ENCODE assay signal across 8 cellular contexts in the genomic region with DNA sequence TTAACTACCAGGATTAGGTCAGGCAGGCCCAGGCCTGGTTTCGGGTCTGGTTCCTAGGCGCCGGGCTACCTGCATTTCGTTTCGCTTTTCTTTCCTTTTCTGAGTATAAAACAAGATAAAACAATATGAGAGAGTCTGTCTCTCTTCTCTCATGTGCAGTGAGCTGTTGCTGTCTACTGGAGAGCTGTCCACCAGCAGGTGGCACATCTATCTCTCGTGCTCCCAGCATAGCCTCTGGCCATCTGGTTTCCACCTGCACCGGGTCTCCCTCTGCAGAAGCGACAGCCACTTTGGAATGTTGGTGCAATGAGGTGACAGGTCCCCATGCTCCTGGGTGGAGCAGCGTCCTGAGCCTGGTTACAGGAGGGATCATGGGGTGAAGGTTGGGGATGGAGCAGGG. TPM values are rescaled to one million over a fixed set of nuclear protein-coding genes. Genes with fewer than 3 reads are reported as not detected.
DNase-seq lines count a peak whose midpoint lies in the region; ATAC-seq, FAIRE-seq and TF ChIP-seq lines count a peak whose summit lies in the region.

No MANE protein-coding gene starts in this region.

- no peaks in the 10 kb centered on the region for H3K9me2 ChIP-seq in OCI-LY1 (ENCODE audit: low read depth, low read length)

- CTCF ChIA-PET in CD4-positive, alpha-beta T cell (lab: Charles Lee) = interaction anchor here (0.7 kb wide), 1 partner anchor 264 kb away, joined by 3 read pairs; no protein-coding TSS in a partner anchor

- H3K4me3 Mint-ChIP-seq in CD4-positive, alpha-beta T cell = peak overlapping the region; percentile 82
- H3K4me3 Mint-ChIP-seq in activated naive CD8-positive, alpha-beta T cell treated with anti-CD3 and anti-CD28 coated beads, Interleukin-2, amount 50 U/mL, for 24 hours = peak overlapping the region; percentile 44

- no peak for TF ChIP-seq EP300 in sigmoid colon (IDR thresholded peaks at IDR 0.05)

- H3K27me3 Mint-ChIP-seq in CD4-positive, alpha-beta T cell = peaks cover 8% of the 10 kb centered on the region
- H3K27me3 Mint-ChIP-seq in activated naive CD8-positive, alpha-beta T cell treated with anti-CD3 and anti-CD28 coated beads, Interleukin-2, amount 50 U/mL, for 24 hours = peaks cover 4% of the 10 kb centered on the region

- H4K20me1 ChIP-seq in OCI-LY1 (ENCODE audit: insufficient read depth, low read length) = no peaks in the 10 kb centered on the region

- no peak for TF ChIP-seq POLR2A in H54 (IDR thresholded peaks at IDR 0.05; ENCODE audit: low read depth, low read length)
- TF ChIP-seq POLR2A in sigmoid colon (IDR thresholded peaks at IDR 0.05) = no peak

- POLR2A ChIA-PET in CD4-positive, alpha-beta T cell (lab: Charles Lee) = no interaction called here

- peaks cover 16% of the 10 kb centered on the region for H3K4me1 Mint-ChIP-seq in CD4-positive, alpha-beta T cell (ENCODE audit: low read depth)
- H3K4me1 Mint-ChIP-seq in activated naive CD8-positive, alpha-beta T cell treated with anti-CD3 and anti-CD28 coated beads, Interleukin-2, amount 50 U/mL, for 24 hours = peaks cover 13% of the 10 kb centered on the region

- ATAC-seq in CD4-positive, alpha-beta T cell (ENCODE audit: poor library complexity) = peak; percentile 74
- peak; percentile 72 for ATAC-seq in activated naive CD8-positive, alpha-beta T cell treated with anti-CD3 and anti-CD28 coated beads, Interleukin-2, amount 50 U/mL, for 24 hours
- peak; percentile 96 for ATAC-seq in left ventricle myocardium superior
- ATAC-seq in GM18861 (IDR thresholded peaks at IDR 0.05; ENCODE audit: unreplicated experiment) = no peak

- intact Hi-C loops in CD4-positive, alpha-beta T cell (cut with DNase I, micrococcal nuclease) = no loop called here
- intact Hi-C loops in left ventricle myocardium superior (cut with micrococcal nuclease) = no loop called here
- intact Hi-C loops in sigmoid colon (cut with DNase I) = loop anchor here (1.0 kb wide), 1 partner anchor 112 kb away; no protein-coding TSS in a partner anchor

- H3K36me3 ChIP-seq in OCI-LY1 (ENCODE audit: insufficient read depth, low read length) = no peaks in the 10 kb centered on the region
- no peaks in the 10 kb centered on the region for H3K36me3 ChIP-seq in sigmoid colon

- H3K4me2 ChIP-seq in OCI-LY1 (ENCODE audit: low read length) = peak overlapping the region; percentile 14; the same call in 1 of the 2 replicates

- H3K27ac ChIP-seq in CD4-positive, alpha-beta T cell (ENCODE audit: low read depth, low read length) = no peak overlapping the region
- H3K27ac ChIP-seq in OCI-LY1 (ENCODE audit: low read depth, low read length, poor library complexity, severe bottlenecking) (no peak overlapping the region), sigmoid colon (peak overlapping the region in 1 of 4 donors; percentile 17)

- H2AFZ ChIP-seq in OCI-LY1 (ENCODE audit: low read length) = no peak overlapping the region

- no peaks in the 10 kb centered on the region for H3K9me3 Mint-ChIP-seq in CD4-positive, alpha-beta T cell
- no peaks in the 10 kb centered on the region for H3K9me3 Mint-ChIP-seq in activated naive CD8-positive, alpha-beta T cell treated with anti-CD3 and anti-CD28 coated beads, Interleukin-2, amount 50 U/mL, for 24 hours

- H3K79me2 ChIP-seq in OCI-LY1 (ENCODE audit: insufficient read depth, low read length) = no peaks in the 10 kb centered on the region

- peak; percentile 11 for FAIRE-seq in H54 (lab: Jason Lieb, UNC)

- no peak overlapping the region for H3K27ac Mint-ChIP-seq in CD4-positive, alpha-beta T cell
- H3K27ac Mint-ChIP-seq in activated naive CD8-positive, alpha-beta T cell treated with anti-CD3 and anti-CD28 coated beads, Interleukin-2, amount 50 U/mL, for 24 hours = no peak overlapping the region

- no peaks in the 10 kb centered on the region for H3K36me3 Mint-ChIP-seq in CD4-positive, alpha-beta T cell (ENCODE audit: low read depth)
- H3K36me3 Mint-ChIP-seq in activated naive CD8-positive, alpha-beta T cell treated with anti-CD3 and anti-CD28 coated beads, Interleukin-2, amount 50 U/mL, for 24 hours (ENCODE audit: low read depth) = no peaks in the 10 kb centered on the region

- H3K4me3 ChIP-seq in OCI-LY1 (ENCODE audit: low read depth, low read length, poor library complexity, severe bottlenecking) (no peak overlapping the region), sigmoid colon (no peak overlapping the region)

- TF ChIP-seq CTCF in CD4-positive, alpha-beta T cell (IDR thresholded peaks at IDR 0.05) = peak; percentile 41
- peak; percentile 64 for TF ChIP-seq CTCF in OCI-LY1 (IDR thresholded peaks at IDR 0.05; ENCODE audit: low read length)
- peak; percentile 51 to 69 (median 68) for TF ChIP-seq CTCF in sigmoid colon (IDR thresholded peaks at IDR 0.05)

- H3K9ac ChIP-seq in OCI-LY1 (ENCODE audit: low read length) = no peak overlapping the region

- no peaks in the 10 kb centered on the region for H3K27me3 ChIP-seq in CD4-positive, alpha-beta T cell (ENCODE audit: control insufficient read depth, insufficient read depth, low read length)
- H3K27me3 ChIP-seq in OCI-LY1 (ENCODE audit: insufficient read depth, low read length) (peaks cover 5% of the 10 kb centered on the region; the same call in 1 of the 2 replicates), sigmoid colon (no peaks in the 10 kb centered on the region)

- no peaks in the 10 kb centered on the region for H3F3A ChIP-seq in OCI-LY1 (ENCODE audit: insufficient read depth, low read length)

- 8 to 23% methylated on average over 9 of the region's 9 CpGs for WGBS in sigmoid colon, 2 donors

- no peaks in the 10 kb centered on the region for H3K9me3 ChIP-seq in CD4-positive, alpha-beta T cell (ENCODE audit: control insufficient read depth, low read length)
- H3K9me3 ChIP-seq in OCI-LY1 (ENCODE audit: low read length) (no peaks in the 10 kb centered on the region), sigmoid colon (no peaks in the 10 kb centered on the region)

- H3K4me1 ChIP-seq in OCI-LY1 (ENCODE audit: insufficient read depth, low read length, severe bottlenecking) (no peaks in the 10 kb centered on the region), sigmoid colon (peaks cover 0 to 7% (median 2%) of the 10 kb centered on the region in 4 donors)

- DNase-seq in CD4-positive, alpha-beta T cell = peak in 6 of 10 experiments; percentile 6 to 22 (median 13)
- DNase-seq in H54 (ENCODE audit: insufficient read length, low spot score) = peak; percentile 51
- peak; percentile 12 for DNase-seq in activated naive CD8-positive, alpha-beta T cell treated with anti-CD3 and anti-CD28 coated beads, Interleukin-2, amount 50 U/mL, for 24 hours
- peak; percentile 73 for DNase-seq in left ventricle myocardium superior
- DNase-seq in sigmoid colon = peak; percentile 84
- no peak for DNase-seq in effector CD8-positive, alpha-beta T cell (lab: John Stamatoyannopoulos, UW)

RNA-seq across cellular contexts. Expression of a gene that starts 27.7 kb away (rescaled TPM):
- under 1 TPM in 1 of 2 experiments, not detected in 1; 0.41 TPM for total RNA-seq in CD4-positive, alpha-beta T cell
- total RNA-seq in left ventricle myocardium superior = not detected
- total RNA-seq in sigmoid colon = not detected
- polyA plus RNA-seq in sigmoid colon = 1 to 10 TPM in 1 of 3 donors, not detected in 2; 1.5 TPM

RNA-seq across cellular contexts. Expression of a gene that starts 27.8 kb away (rescaled TPM):
- total RNA-seq in CD4-positive, alpha-beta T cell = not detected
- total RNA-seq in left ventricle myocardium superior (not detected), sigmoid colon (not detected)
- under 1 TPM in 1 of 3 donors, not detected in 2; 0.07 TPM for polyA plus RNA-seq in sigmoid colon
